ENCODE assay signal across 2 cellular contexts in genomic region chr5:74075900-74076484, GRCh38.
A peak's percentile ranks its signal among the peaks of the same experiment; 100 is the strongest.
TF ChIP-seq lines count a peak whose summit lies in the region.

No MANE protein-coding gene starts in this region.

TF ChIP-seq in HEK293, 187 proteins besides CTCF, POLR2A, EP300 and RAD21:
- no peak for TF ChIP-seq MYNN (tag by site-specific recombination; IDR thresholded peaks at IDR 0.05; ENCODE audit: borderline replicate concordance)
- TF ChIP-seq OVOL3 (tag by site-specific recombination; IDR thresholded peaks at IDR 0.05), result no peak
- TF ChIP-seq MZF1 (tag by site-specific recombination; IDR thresholded peaks at IDR 0.05; ENCODE audit: borderline replicate concordance), result peak; percentile 76; the same call in 1 of the 2 replicates
- TF ChIP-seq GLIS2 (tag by site-specific recombination; IDR thresholded peaks at IDR 0.05), result no peak
- TF ChIP-seq HOXA7 (CRISPR knock-in tag; IDR thresholded peaks at IDR 0.05; ENCODE audit: borderline replicate concordance), result no peak
- no peak for TF ChIP-seq ZNF133 (tag by site-specific recombination; IDR thresholded peaks at IDR 0.05)
- TF ChIP-seq PRDM6 (tag by site-specific recombination; IDR thresholded peaks at IDR 0.05), result peak; percentile 42; the same call in 1 of the 2 replicates
- TF ChIP-seq, protein P1, sequence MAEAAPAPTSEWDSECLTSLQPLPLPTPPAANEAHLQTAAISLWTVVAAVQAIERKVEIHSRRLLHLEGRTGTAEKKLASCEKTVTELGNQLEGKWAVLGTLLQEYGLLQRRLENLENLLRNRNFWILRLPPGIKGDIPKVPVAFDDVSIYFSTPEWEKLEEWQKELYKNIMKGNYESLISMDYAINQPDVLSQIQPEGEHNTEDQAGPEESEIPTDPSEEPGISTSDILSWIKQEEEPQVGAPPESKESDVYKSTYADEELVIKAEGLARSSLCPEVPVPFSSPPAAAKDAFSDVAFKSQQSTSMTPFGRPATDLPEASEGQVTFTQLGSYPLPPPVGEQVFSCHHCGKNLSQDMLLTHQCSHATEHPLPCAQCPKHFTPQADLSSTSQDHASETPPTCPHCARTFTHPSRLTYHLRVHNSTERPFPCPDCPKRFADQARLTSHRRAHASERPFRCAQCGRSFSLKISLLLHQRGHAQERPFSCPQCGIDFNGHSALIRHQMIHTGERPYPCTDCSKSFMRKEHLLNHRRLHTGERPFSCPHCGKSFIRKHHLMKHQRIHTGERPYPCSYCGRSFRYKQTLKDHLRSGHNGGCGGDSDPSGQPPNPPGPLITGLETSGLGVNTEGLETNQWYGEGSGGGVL (tag by site-specific recombination; IDR thresholded peaks at IDR 0.05), result peak; percentile 41; the same call in 1 of the 2 replicates
- no peak for TF ChIP-seq KLF8 (tag by site-specific recombination; IDR thresholded peaks at IDR 0.05)
- no peak for TF ChIP-seq ZNF514 (tag by site-specific recombination; IDR thresholded peaks at IDR 0.05)

TF ChIP-seq in H1, 55 proteins besides CTCF, POLR2A, EP300 and RAD21:
- no peak for TF ChIP-seq TAF1 (IDR thresholded peaks at IDR 0.05; ENCODE audit: low read depth, low read length)
- no peak for TF ChIP-seq MAFK (IDR thresholded peaks at IDR 0.05; ENCODE audit: low read depth, low read length)
- TF ChIP-seq RBBP5 (IDR thresholded peaks at IDR 0.05; ENCODE audit: borderline replicate concordance, low read depth, low read length), result no peak
- TF ChIP-seq RXRA (IDR thresholded peaks at IDR 0.05; ENCODE audit: insufficient read depth, low read depth, low read length), result no peak
- TF ChIP-seq SP4 (IDR thresholded peaks at IDR 0.05; ENCODE audit: low read length), result no peak
- TF ChIP-seq SIX5 (IDR thresholded peaks at IDR 0.05; ENCODE audit: low read depth, low read length), result no peak
- no peak for TF ChIP-seq TCF12 (IDR thresholded peaks at IDR 0.05; ENCODE audit: low read depth, low read length)
